1 cellular context compared by ENCODE assay signal in genomic region chr11:14741195-14741594, GRCh38.
TF ChIP-seq lines count a peak whose summit lies in the region.

No MANE protein-coding gene starts in this region.

TF ChIP-seq in HepG2, 621 proteins besides CTCF, POLR2A, EP300 and RAD21 (continued from another document and continues in another):
- TF ChIP-seq ZNF704 (CRISPR knock-in tag; IDR thresholded peaks at IDR 0.05; ENCODE audit: borderline replicate concordance) (no peak), IRF9 (CRISPR knock-in tag; IDR thresholded peaks at IDR 0.05; ENCODE audit: borderline replicate concordance) (no peak), ZNF343 (CRISPR knock-in tag; IDR thresholded peaks at IDR 0.05) (no peak), ZFP36 (IDR thresholded peaks at IDR 0.05; ENCODE audit: borderline replicate concordance, low read depth, low read length, partially characterized antibody) (no peak), POGZ (CRISPR knock-in tag; IDR thresholded peaks at IDR 0.05) (peak; percentile 84), ZNF609 (CRISPR knock-in tag; IDR thresholded peaks at IDR 0.05; ENCODE audit: borderline replicate concordance) (no peak; the same call in 1 of the 2 replicates), NFKBIZ (CRISPR knock-in tag; IDR thresholded peaks at IDR 0.05) (no peak), ZNF138 (CRISPR knock-in tag; IDR thresholded peaks at IDR 0.05; ENCODE audit: low read depth) (no peak), SRSF1 (optimal IDR thresholded peaks at IDR 0.05; ENCODE audit: low read depth, low read length) (no peak), CHCHD3 (CRISPR knock-in tag; IDR thresholded peaks at IDR 0.05) (no peak), SKIL (CRISPR knock-in tag; IDR thresholded peaks at IDR 0.05; ENCODE audit: borderline replicate concordance) (no peak), ZMYM3 (CRISPR knock-in tag; IDR thresholded peaks at IDR 0.05) (no peak), TAF15 (IDR thresholded peaks at IDR 0.05; ENCODE audit: low read depth, low read length, poor library complexity, severe bottlenecking) (no peak), MXD1 (CRISPR knock-in tag; IDR thresholded peaks at IDR 0.05) (no peak), TRIM24 (CRISPR knock-in tag; IDR thresholded peaks at IDR 0.05) (peak; percentile 19; the same call in 1 of the 2 replicates), RFXANK (CRISPR knock-in tag; IDR thresholded peaks at IDR 0.05) (no peak), FOXA1 (IDR thresholded peaks at IDR 0.05) (peak; percentile 55), FOXA1 (CRISPR knock-in tag; IDR thresholded peaks at IDR 0.05) (peak; percentile 57; the same call in 1 of the 2 replicates), ZNF224 (CRISPR knock-in tag; IDR thresholded peaks at IDR 0.05) (no peak), ZNF703 (CRISPR knock-in tag; IDR thresholded peaks at IDR 0.05; ENCODE audit: borderline replicate concordance) (no peak), EZH2 (conservative IDR thresholded peaks at IDR 0.05; ENCODE audit: low read depth, low read length) (no peak), IKZF4 (CRISPR knock-in tag; IDR thresholded peaks at IDR 0.05; ENCODE audit: borderline replicate concordance, low read depth, not compliant biosample characterization) (no peak), HHEX (CRISPR knock-in tag; IDR thresholded peaks at IDR 0.05) (no peak), ZNF446 (CRISPR knock-in tag; IDR thresholded peaks at IDR 0.05) (no peak), KLF6 (CRISPR knock-in tag; IDR thresholded peaks at IDR 0.05) (peak; percentile 67; the same call in 1 of the 2 replicates), ZNF709 (CRISPR knock-in tag; IDR thresholded peaks at IDR 0.05) (no peak), GTF3A (CRISPR knock-in tag; conservative IDR thresholded peaks at IDR 0.05) (no peak), ZNF143 (CRISPR knock-in tag; IDR thresholded peaks at IDR 0.05) (no peak), KMT2B (CRISPR knock-in tag; IDR thresholded peaks at IDR 0.05) (no peak), JUND (CRISPR knock-in tag; IDR thresholded peaks at IDR 0.05) (no peak), ONECUT2 (CRISPR knock-in tag; IDR thresholded peaks at IDR 0.05) (peak; percentile 94), NR3C1 (CRISPR knock-in tag; IDR thresholded peaks at IDR 0.05) (no peak), MBNL3 (CRISPR knock-in tag; conservative IDR thresholded peaks at IDR 0.05) (no peak), CENPBD1 (CRISPR knock-in tag; IDR thresholded peaks at IDR 0.05; ENCODE audit: borderline replicate concordance, low read depth) (no peak), ZNF720 (CRISPR knock-in tag; IDR thresholded peaks at IDR 0.05) (no peak), SMC3 (IDR thresholded peaks at IDR 0.05; ENCODE audit: low read length) (no peak), FLYWCH1 (CRISPR knock-in tag; IDR thresholded peaks at IDR 0.05) (no peak), BRCA1 (CRISPR knock-in tag; IDR thresholded peaks at IDR 0.05) (no peak), THAP9 (CRISPR knock-in tag; IDR thresholded peaks at IDR 0.05; ENCODE audit: borderline replicate concordance) (no peak), ZNF768 (CRISPR knock-in tag; IDR thresholded peaks at IDR 0.05) (no peak), MAF1 (CRISPR knock-in tag; IDR thresholded peaks at IDR 0.05; ENCODE audit: borderline replicate concordance) (no peak), MAZ (IDR thresholded peaks at IDR 0.05; ENCODE audit: borderline replicate concordance, low read depth, low read length) (no peak), MAZ (CRISPR knock-in tag; IDR thresholded peaks at IDR 0.05; ENCODE audit: low read depth) (no peak), NFIC (IDR thresholded peaks at IDR 0.05; ENCODE audit: low read length) (peak; percentile 57; the same call in 1 of the 2 replicates), GZF1 (CRISPR knock-in tag; IDR thresholded peaks at IDR 0.05) (no peak), ZZZ3 (CRISPR knock-in tag; IDR thresholded peaks at IDR 0.05; ENCODE audit: borderline replicate concordance) (no peak), TAF1 (CRISPR knock-in tag; IDR thresholded peaks at IDR 0.05) (no peak), ZBTB25 (CRISPR knock-in tag; IDR thresholded peaks at IDR 0.05) (0 out of 2 replicates have a peak, but pooled peaks have one; percentile 30), MIXL1 (CRISPR knock-in tag; IDR thresholded peaks at IDR 0.05) (peak; percentile 78), ZFX (CRISPR knock-in tag; IDR thresholded peaks at IDR 0.05; ENCODE audit: low read depth) (no peak), ZBTB10 (CRISPR knock-in tag; IDR thresholded peaks at IDR 0.05; ENCODE audit: borderline replicate concordance) (no peak), TMF1 (CRISPR knock-in tag; IDR thresholded peaks at IDR 0.05; ENCODE audit: low read depth) (no peak), ZNF282 (IDR thresholded peaks at IDR 0.05; ENCODE audit: partially characterized antibody) (no peak)
- TF ChIP-seq, protein P1, sequence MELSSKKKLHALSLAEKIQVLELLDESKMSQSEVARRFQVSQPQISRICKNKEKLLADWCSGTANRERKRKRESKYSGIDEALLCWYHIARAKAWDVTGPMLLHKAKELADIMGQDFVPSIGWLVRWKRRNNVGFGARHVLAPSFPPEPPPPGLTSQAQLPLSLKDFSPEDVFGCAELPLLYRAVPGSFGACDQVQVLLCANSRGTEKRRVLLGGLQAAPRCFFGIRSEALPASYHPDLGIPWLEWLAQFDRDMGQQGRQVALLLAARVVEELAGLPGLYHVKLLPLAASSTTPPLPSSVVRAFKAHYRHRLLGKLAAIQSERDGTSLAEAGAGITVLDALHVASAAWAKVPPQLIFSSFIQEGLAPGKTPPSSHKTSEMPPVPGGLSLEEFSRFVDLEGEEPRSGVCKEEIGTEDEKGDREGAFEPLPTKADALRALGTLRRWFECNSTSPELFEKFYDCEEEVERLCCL (CRISPR knock-in tag; IDR thresholded peaks at IDR 0.05; ENCODE audit: borderline replicate concordance), result no peak
